Comparison of ENCODE assay signal across 1 cellular context in the genomic region with DNA sequence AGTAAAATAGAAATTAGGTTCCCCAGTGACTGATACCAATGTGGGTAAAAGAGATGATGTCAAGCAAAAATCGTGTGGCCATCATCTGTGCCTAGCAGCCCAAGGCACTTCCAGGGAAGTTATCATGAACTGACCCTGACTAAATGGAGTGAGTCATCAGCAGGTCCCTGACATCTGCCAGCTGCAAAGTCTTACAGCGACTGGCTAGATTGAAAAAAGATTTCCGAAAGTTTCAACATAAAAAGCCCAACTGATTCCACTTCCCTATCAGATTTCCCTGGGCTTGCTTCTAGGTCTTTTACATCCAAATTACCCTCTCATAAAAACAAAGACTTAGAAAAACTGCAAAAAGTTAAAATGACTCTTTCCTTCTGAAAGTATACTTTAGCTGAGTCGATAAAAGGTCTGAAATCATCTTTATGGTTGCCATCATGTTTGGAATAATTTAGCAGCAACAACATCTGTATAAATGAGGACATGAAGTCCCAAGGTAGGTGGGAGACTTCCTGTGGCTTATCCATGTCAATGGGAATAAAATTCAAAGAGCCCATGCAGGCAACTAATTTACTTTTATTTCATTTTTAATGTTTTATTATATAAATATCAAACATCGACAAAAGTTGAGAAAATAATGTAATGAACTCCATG.
TF ChIP-seq lines count a peak whose summit lies in the region.

No MANE protein-coding gene starts in this region.

TF ChIP-seq in HEK293, 187 proteins besides CTCF, POLR2A, EP300 and RAD21 (continued from another document and continues in another):
- TF ChIP-seq, protein P1, sequence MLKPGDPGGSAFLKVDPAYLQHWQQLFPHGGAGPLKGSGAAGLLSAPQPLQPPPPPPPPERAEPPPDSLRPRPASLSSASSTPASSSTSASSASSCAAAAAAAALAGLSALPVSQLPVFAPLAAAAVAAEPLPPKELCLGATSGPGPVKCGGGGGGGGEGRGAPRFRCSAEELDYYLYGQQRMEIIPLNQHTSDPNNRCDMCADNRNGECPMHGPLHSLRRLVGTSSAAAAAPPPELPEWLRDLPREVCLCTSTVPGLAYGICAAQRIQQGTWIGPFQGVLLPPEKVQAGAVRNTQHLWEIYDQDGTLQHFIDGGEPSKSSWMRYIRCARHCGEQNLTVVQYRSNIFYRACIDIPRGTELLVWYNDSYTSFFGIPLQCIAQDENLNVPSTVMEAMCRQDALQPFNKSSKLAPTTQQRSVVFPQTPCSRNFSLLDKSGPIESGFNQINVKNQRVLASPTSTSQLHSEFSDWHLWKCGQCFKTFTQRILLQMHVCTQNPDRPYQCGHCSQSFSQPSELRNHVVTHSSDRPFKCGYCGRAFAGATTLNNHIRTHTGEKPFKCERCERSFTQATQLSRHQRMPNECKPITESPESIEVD (tag by site-specific recombination; IDR thresholded peaks at IDR 0.05) = peak; percentile 95
- TF ChIP-seq OVOL3 (tag by site-specific recombination; IDR thresholded peaks at IDR 0.05) (no peak), ZNF394 (tag by site-specific recombination; IDR thresholded peaks at IDR 0.05; ENCODE audit: borderline replicate concordance) (no peak), KLF16 (tag by site-specific recombination; IDR thresholded peaks at IDR 0.05) (no peak), ZEB2 (tag by site-specific recombination; IDR thresholded peaks at IDR 0.05) (peak; percentile 38; the same call in 1 of the 2 replicates), ZNF214 (tag by site-specific recombination; IDR thresholded peaks at IDR 0.05; ENCODE audit: borderline replicate concordance) (no peak), ZNF335 (tag by site-specific recombination; conservative IDR thresholded peaks at IDR 0.05) (peak; percentile 46; the same call in 1 of the 2 replicates), ZXDB (tag by site-specific recombination; IDR thresholded peaks at IDR 0.05) (no peak), ZNF837 (tag by site-specific recombination; IDR thresholded peaks at IDR 0.05) (no peak), KLF9 (tag by site-specific recombination; IDR thresholded peaks at IDR 0.05; ENCODE audit: low read depth) (no peak), ZNF324 (tag by site-specific recombination; IDR thresholded peaks at IDR 0.05) (no peak), ZNF660 (tag by site-specific recombination; IDR thresholded peaks at IDR 0.05) (peak; percentile 65; the same call in 1 of the 2 replicates), ZNF366 (tag by site-specific recombination; conservative IDR thresholded peaks at IDR 0.05) (peak; percentile 27; the same call in 1 of the 2 replicates), PRDM1 (tag by site-specific recombination; IDR thresholded peaks at IDR 0.05) (no peak), ZNF843 (tag by site-specific recombination; IDR thresholded peaks at IDR 0.05) (no peak), OSR2 (tag by site-specific recombination; IDR thresholded peaks at IDR 0.05) (no peak), ZNF114 (tag by site-specific recombination; IDR thresholded peaks at IDR 0.05) (no peak), ZNF169 (tag by site-specific recombination; IDR thresholded peaks at IDR 0.05) (no peak), ZNF548 (tag by site-specific recombination; IDR thresholded peaks at IDR 0.05) (no peak), GLI2 (tag by site-specific recombination; IDR thresholded peaks at IDR 0.05; ENCODE audit: borderline replicate concordance, low read depth) (no peak), ZNF521 (tag by site-specific recombination; IDR thresholded peaks at IDR 0.05) (no peak), ZNF155 (tag by site-specific recombination; IDR thresholded peaks at IDR 0.05) (no peak), ZNF785 (tag by site-specific recombination; IDR thresholded peaks at IDR 0.05) (no peak), ZNF530 (tag by site-specific recombination; IDR thresholded peaks at IDR 0.05; ENCODE audit: low read depth) (no peak), ZFP3 (tag by site-specific recombination; IDR thresholded peaks at IDR 0.05; ENCODE audit: low read depth) (no peak), ZNF555 (tag by site-specific recombination; conservative IDR thresholded peaks at IDR 0.05) (no peak), ZNF777 (tag by site-specific recombination; IDR thresholded peaks at IDR 0.05; ENCODE audit: borderline replicate concordance) (no peak), ZNF677 (tag by site-specific recombination; IDR thresholded peaks at IDR 0.05) (no peak), ZNF561 (tag by site-specific recombination; IDR thresholded peaks at IDR 0.05; ENCODE audit: borderline replicate concordance) (no peak), ZNF670 (tag by site-specific recombination; IDR thresholded peaks at IDR 0.05; ENCODE audit: low read depth) (no peak), ZNF274 (IDR thresholded peaks at IDR 0.05; ENCODE audit: low read length) (no peak), ZNF274 (tag by site-specific recombination; IDR thresholded peaks at IDR 0.05; ENCODE audit: borderline replicate concordance) (no peak), ZNF76 (tag by site-specific recombination; IDR thresholded peaks at IDR 0.05; ENCODE audit: borderline replicate concordance, low read depth) (no peak), GLIS2 (tag by site-specific recombination; IDR thresholded peaks at IDR 0.05) (no peak), BCL11B (tag by site-specific recombination; IDR thresholded peaks at IDR 0.05; ENCODE audit: low read depth) (no peak), EGR2 (tag by site-specific recombination; IDR thresholded peaks at IDR 0.05; ENCODE audit: low read depth) (no peak), ZNF514 (tag by site-specific recombination; IDR thresholded peaks at IDR 0.05) (no peak), ZNF2 (tag by site-specific recombination; IDR thresholded peaks at IDR 0.05) (no peak), ZNF654 (tag by site-specific recombination; IDR thresholded peaks at IDR 0.05; ENCODE audit: low read depth) (no peak)
- TF ChIP-seq, protein P2, sequence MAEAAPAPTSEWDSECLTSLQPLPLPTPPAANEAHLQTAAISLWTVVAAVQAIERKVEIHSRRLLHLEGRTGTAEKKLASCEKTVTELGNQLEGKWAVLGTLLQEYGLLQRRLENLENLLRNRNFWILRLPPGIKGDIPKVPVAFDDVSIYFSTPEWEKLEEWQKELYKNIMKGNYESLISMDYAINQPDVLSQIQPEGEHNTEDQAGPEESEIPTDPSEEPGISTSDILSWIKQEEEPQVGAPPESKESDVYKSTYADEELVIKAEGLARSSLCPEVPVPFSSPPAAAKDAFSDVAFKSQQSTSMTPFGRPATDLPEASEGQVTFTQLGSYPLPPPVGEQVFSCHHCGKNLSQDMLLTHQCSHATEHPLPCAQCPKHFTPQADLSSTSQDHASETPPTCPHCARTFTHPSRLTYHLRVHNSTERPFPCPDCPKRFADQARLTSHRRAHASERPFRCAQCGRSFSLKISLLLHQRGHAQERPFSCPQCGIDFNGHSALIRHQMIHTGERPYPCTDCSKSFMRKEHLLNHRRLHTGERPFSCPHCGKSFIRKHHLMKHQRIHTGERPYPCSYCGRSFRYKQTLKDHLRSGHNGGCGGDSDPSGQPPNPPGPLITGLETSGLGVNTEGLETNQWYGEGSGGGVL (tag by site-specific recombination; IDR thresholded peaks at IDR 0.05) = no peak
- TF ChIP-seq, protein P3, sequence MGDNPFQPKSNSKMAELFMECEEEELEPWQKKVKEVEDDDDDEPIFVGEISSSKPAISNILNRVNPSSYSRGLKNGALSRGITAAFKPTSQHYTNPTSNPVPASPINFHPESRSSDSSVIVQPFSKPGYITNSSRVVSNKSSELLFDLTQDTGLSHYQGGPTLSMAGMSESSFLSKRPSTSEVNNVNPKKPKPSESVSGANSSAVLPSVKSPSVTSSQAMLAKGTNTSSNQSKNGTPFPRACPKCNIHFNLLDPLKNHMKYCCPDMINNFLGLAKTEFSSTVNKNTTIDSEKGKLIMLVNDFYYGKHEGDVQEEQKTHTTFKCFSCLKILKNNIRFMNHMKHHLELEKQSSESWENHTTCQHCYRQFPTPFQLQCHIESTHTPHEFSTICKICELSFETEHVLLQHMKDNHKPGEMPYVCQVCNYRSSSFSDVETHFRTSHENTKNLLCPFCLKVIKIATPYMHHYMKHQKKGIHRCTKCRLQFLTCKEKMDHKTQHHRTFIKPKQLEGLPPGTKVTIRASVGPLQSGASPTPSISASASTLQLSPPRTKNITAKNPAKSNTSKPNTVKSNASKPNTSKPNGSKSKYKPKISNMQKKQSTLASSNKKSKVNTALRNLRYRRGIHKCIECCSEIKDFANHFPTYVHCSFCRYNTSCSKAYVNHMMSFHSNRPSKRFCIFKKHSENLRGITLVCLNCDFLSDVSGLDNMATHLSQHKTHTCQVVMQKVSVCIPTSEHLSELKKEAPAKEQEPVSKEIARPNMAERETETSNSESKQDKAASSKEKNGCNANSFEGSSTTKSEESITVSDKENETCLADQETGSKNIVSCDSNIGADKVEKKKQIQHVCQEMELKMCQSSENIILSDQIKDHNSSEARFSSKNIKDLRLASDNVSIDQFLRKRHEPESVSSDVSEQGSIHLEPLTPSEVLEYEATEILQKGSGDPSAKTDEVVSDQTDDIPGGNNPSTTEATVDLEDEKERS (tag by site-specific recombination; IDR thresholded peaks at IDR 0.05) = no peak
- TF ChIP-seq, protein P4, sequence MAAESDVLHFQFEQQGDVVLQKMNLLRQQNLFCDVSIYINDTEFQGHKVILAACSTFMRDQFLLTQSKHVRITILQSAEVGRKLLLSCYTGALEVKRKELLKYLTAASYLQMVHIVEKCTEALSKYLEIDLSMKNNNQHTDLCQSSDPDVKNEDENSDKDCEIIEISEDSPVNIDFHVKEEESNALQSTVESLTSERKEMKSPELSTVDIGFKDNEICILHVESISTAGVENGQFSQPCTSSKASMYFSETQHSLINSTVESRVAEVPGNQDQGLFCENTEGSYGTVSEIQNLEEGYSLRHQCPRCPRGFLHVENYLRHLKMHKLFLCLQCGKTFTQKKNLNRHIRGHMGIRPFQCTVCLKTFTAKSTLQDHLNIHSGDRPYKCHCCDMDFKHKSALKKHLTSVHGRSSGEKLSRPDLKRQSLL (tag by site-specific recombination; IDR thresholded peaks at IDR 0.05) = no peak
- TF ChIP-seq, protein P5, sequence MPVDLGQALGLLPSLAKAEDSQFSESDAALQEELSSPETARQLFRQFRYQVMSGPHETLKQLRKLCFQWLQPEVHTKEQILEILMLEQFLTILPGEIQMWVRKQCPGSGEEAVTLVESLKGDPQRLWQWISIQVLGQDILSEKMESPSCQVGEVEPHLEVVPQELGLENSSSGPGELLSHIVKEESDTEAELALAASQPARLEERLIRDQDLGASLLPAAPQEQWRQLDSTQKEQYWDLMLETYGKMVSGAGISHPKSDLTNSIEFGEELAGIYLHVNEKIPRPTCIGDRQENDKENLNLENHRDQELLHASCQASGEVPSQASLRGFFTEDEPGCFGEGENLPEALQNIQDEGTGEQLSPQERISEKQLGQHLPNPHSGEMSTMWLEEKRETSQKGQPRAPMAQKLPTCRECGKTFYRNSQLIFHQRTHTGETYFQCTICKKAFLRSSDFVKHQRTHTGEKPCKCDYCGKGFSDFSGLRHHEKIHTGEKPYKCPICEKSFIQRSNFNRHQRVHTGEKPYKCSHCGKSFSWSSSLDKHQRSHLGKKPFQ (tag by site-specific recombination; IDR thresholded peaks at IDR 0.05) = no peak
- TF ChIP-seq, protein P6, sequence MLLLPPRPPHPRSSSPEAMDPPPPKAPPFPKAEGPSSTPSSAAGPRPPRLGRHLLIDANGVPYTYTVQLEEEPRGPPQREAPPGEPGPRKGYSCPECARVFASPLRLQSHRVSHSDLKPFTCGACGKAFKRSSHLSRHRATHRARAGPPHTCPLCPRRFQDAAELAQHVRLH (tag by site-specific recombination; IDR thresholded peaks at IDR 0.05) = no peak
- TF ChIP-seq, protein P7, sequence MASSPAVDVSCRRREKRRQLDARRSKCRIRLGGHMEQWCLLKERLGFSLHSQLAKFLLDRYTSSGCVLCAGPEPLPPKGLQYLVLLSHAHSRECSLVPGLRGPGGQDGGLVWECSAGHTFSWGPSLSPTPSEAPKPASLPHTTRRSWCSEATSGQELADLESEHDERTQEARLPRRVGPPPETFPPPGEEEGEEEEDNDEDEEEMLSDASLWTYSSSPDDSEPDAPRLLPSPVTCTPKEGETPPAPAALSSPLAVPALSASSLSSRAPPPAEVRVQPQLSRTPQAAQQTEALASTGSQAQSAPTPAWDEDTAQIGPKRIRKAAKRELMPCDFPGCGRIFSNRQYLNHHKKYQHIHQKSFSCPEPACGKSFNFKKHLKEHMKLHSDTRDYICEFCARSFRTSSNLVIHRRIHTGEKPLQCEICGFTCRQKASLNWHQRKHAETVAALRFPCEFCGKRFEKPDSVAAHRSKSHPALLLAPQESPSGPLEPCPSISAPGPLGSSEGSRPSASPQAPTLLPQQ (tag by site-specific recombination; IDR thresholded peaks at IDR 0.05) = no peak
- TF ChIP-seq, protein P8, sequence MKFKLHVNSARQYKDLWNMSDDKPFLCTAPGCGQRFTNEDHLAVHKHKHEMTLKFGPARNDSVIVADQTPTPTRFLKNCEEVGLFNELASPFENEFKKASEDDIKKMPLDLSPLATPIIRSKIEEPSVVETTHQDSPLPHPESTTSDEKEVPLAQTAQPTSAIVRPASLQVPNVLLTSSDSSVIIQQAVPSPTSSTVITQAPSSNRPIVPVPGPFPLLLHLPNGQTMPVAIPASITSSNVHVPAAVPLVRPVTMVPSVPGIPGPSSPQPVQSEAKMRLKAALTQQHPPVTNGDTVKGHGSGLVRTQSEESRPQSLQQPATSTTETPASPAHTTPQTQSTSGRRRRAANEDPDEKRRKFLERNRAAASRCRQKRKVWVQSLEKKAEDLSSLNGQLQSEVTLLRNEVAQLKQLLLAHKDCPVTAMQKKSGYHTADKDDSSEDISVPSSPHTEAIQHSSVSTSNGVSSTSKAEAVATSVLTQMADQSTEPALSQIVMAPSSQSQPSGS (tag by site-specific recombination; IDR thresholded peaks at IDR 0.05; ENCODE audit: low read depth) = no peak
- TF ChIP-seq, protein P9, sequence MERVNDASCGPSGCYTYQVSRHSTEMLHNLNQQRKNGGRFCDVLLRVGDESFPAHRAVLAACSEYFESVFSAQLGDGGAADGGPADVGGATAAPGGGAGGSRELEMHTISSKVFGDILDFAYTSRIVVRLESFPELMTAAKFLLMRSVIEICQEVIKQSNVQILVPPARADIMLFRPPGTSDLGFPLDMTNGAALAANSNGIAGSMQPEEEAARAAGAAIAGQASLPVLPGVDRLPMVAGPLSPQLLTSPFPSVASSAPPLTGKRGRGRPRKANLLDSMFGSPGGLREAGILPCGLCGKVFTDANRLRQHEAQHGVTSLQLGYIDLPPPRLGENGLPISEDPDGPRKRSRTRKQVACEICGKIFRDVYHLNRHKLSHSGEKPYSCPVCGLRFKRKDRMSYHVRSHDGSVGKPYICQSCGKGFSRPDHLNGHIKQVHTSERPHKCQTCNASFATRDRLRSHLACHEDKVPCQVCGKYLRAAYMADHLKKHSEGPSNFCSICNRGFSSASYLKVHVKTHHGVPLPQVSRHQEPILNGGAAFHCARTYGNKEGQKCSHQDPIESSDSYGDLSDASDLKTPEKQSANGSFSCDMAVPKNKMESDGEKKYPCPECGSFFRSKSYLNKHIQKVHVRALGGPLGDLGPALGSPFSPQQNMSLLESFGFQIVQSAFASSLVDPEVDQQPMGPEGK (tag by site-specific recombination; IDR thresholded peaks at IDR 0.05) = no peak
- TF ChIP-seq, protein P10, sequence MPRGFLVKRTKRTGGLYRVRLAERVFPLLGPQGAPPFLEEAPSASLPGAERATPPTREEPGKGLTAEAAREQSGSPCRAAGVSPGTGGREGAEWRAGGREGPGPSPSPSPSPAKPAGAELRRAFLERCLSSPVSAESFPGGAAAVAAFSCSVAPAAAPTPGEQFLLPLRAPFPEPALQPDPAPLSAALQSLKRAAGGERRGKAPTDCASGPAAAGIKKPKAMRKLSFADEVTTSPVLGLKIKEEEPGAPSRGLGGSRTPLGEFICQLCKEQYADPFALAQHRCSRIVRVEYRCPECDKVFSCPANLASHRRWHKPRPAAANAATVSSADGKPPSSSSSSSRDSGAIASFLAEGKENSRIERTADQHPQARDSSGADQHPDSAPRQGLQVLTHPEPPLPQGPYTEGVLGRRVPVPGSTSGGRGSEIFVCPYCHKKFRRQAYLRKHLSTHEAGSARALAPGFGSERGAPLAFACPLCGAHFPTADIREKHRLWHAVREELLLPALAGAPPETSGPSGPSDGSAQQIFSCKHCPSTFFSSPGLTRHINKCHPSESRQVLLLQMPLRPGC (tag by site-specific recombination; IDR thresholded peaks at IDR 0.05) = no peak
